In the genomic region with DNA sequence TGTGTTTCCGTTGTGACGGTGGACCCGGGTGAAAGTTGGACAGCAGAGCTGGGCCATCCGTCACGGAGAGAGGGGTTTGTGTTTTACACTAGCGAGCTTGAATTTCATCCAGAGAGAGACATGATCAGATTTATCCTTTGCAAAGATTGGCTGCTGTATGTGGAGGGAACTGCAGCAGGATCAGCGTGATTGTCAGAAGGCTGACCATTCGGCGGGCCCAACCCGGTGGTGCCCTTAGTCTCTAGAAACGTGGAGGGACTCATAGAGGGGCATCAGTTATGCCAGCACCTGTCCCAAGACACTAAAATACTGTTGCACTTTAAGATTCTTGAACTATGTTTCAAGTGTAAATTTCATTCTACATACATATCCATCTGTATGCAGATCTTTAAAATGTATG, we compare ENCODE assay signal across 23 cellular contexts.
"Had no signal": no experiment of that assay in that cellular context is flagged by ENCODE, and none has a peak within 500 bp of the region (broad histone marks: within the 10 kb centered on the region; RNA-seq: fewer than 3 reads in every experiment).

No MANE protein-coding gene starts in this region.

- DNase-seq: activated CD4-positive, alpha-beta T cell treated with anti-CD3 and anti-CD28 coated beads for 36 hours; activated CD8-positive, alpha-beta memory T cell treated with anti-CD3 and anti-CD28 coated beads, Interleukin-2, amount 50 U/mL, for 4 hours; activated CD8-positive, alpha-beta T cell treated with anti-CD3 and anti-CD28 coated beads for 36 hours; activated gamma-delta T cell treated with Interleukin-2 at 50 U/mL for 16 hours; activated naive CD4-positive, alpha-beta T cell treated with anti-CD3 and anti-CD28 coated beads, Interleukin-2, amount 10 ng/mL, durations not matched to agents 7 days and 5 days; activated naive CD8-positive, alpha-beta T cell treated with anti-CD3 and anti-CD28 coated beads for 36 hours; activated T-cell treated with anti-CD3 and anti-CD28 coated beads, Interleukin-2, amount 50 U/mL, for 72 hours; Kasumi-1; KBM-7; NCI-H1105 treated with DMSO at 0.1 percent for 48 hours; NCI-H146; NCI-H187 treated with DMSO at 0.1 percent for 48 hours; NCI-H2081 treated with DMSO at 0.1 percent for 48 hours; NCI-H2171; NCI-H2227 treated with DMSO at 0.1 percent for 48 hours; NCI-H446 treated with DMSO at 0.1 percent for 48 hours; NCI-H524 treated with DMSO at 0.1 percent for 48 hours; NCI-H748 treated with DMSO at 0.1 percent for 48 hours; T-cell; T-helper 2 cell; T1000 had no signal

- H3K27ac ChIP-seq: SK-N-MC had no signal

- ATAC-seq: activated CD4-positive, alpha-beta T cell treated with anti-CD3 and anti-CD28 coated beads for 36 hours; activated CD8-positive, alpha-beta T cell treated with anti-CD3 and anti-CD28 coated beads for 36 hours; activated T-cell treated with anti-CD3 and anti-CD28 coated beads, Interleukin-2, amount 50 U/mL, for 72 hours; Right ventricle myocardium inferior; T-cell had no signal

- H3K4me3 ChIP-seq: SK-N-MC had no signal
